Comparison of ENCODE assay signal across 33 cellular contexts in the genomic region with DNA sequence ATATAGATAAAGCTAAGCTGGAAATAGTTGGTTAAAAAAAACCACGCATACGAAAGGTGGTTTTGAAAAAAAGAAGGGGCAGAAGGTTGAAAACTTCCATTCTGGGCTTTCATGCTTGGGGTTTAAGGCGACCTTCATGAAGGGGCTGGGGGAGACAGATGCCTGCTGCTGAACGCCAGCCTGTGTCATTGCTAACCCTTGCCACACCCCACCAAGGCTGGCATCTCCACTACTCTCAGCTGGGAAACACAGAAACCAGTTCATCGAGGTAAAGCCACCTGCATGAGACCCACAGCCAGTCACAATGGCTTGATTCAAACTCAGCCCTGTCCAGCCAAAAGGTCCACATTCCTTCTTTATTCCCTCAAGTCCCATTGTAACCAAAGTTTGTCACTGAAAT.
"Had no signal": no experiment of that assay in that cellular context is flagged by ENCODE, and none has a peak within 500 bp of the region (broad histone marks: within the 10 kb centered on the region; RNA-seq: fewer than 3 reads in every experiment).

No MANE protein-coding gene starts in this region.

- H3K4me3 Mint-ChIP-seq: activated B cell treated with CpG ODN at 0.5 μM for 24 hours; activated CD8-positive, alpha-beta T cell treated with anti-CD3 and anti-CD28 coated beads for 36 hours; activated naive CD8-positive, alpha-beta T cell; activated T-cell treated with anti-CD3 and anti-CD28 coated beads, Interleukin-2, amount 50 U/mL, for 4 hours; activated T-helper 17 cell treated with anti-CD3 and anti-CD28 coated beads, Interleukin-2, amount 50 U/mL, for 72 hours; effector memory CD8-positive, alpha-beta T cell; T-helper 17 cell; T-helper 2 cell treated with Interferon-gamma antibody and Interleukin-4, amounts not matched to agents 5 μg/mL and 100 μg/mL, for 36 hours had no signal

- H3K27me3 Mint-ChIP-seq: activated B cell treated with CpG ODN at 0.5 μM for 24 hours; activated CD8-positive, alpha-beta T cell treated with anti-CD3 and anti-CD28 coated beads for 36 hours; activated naive CD8-positive, alpha-beta T cell; activated T-helper 17 cell treated with anti-CD3 and anti-CD28 coated beads, Interleukin-2, amount 50 U/mL, for 72 hours; effector memory CD8-positive, alpha-beta T cell; T-helper 17 cell had no signal

- H3K4me1 ChIP-seq: gastrocnemius medialis, heart left ventricle had no signal

- H3K9me3 Mint-ChIP-seq: activated B cell treated with CpG ODN at 0.5 μM for 24 hours; activated CD8-positive, alpha-beta T cell treated with anti-CD3 and anti-CD28 coated beads for 36 hours; activated T-cell treated with anti-CD3 and anti-CD28 coated beads, Interleukin-2, amount 50 U/mL, for 4 hours; activated T-helper 17 cell treated with anti-CD3 and anti-CD28 coated beads, Interleukin-2, amount 50 U/mL, for 72 hours; effector memory CD8-positive, alpha-beta T cell had no signal

- H3K27ac Mint-ChIP-seq: activated B cell treated with CpG ODN at 0.5 μM for 24 hours; activated CD8-positive, alpha-beta T cell treated with anti-CD3 and anti-CD28 coated beads for 36 hours; activated naive CD8-positive, alpha-beta T cell; activated T-helper 17 cell treated with anti-CD3 and anti-CD28 coated beads, Interleukin-2, amount 50 U/mL, for 72 hours; effector memory CD8-positive, alpha-beta T cell; T-helper 17 cell; T-helper 2 cell treated with Interferon-gamma antibody and Interleukin-4, amounts not matched to agents 5 μg/mL and 100 μg/mL, for 36 hours had no signal

- H3K4me3 ChIP-seq: gastrocnemius medialis, heart left ventricle had no signal

- ATAC-seq: activated CD4-positive, CD25-positive, alpha-beta regulatory T cell treated with anti-CD3 and anti-CD28 coated beads, Interleukin-2, amount 50 U/mL, for 24 hours; activated CD8-positive, alpha-beta T cell treated with anti-CD3 and anti-CD28 coated beads for 36 hours; activated T-cell treated with anti-CD3 and anti-CD28 coated beads, Interleukin-2, amount 50 U/mL, for 4 hours; activated T-helper 17 cell treated with anti-CD3 and anti-CD28 coated beads, Interleukin-2, amount 50 U/mL, for 72 hours; effector memory CD8-positive, alpha-beta T cell; gastrocnemius medialis; heart left ventricle; T-helper 17 cell had no signal

- H3K4me1 Mint-ChIP-seq: activated B cell treated with CpG ODN at 0.5 μM for 24 hours; activated T-helper 17 cell treated with anti-CD3 and anti-CD28 coated beads, Interleukin-2, amount 50 U/mL, for 72 hours had no signal

- H3K9me3 ChIP-seq: gastrocnemius medialis, heart left ventricle had no signal

- H3K27ac ChIP-seq: epithelial cell of prostate, gastrocnemius medialis, heart left ventricle, WERI-Rb-1 had no signal

- H3K27me3 ChIP-seq: gastrocnemius medialis, heart left ventricle had no signal

- H3K36me3 ChIP-seq: heart left ventricle, WERI-Rb-1 had no signal

- FAIRE-seq: astrocyte, endothelial cell of umbilical vein had no signal

- DNase-seq: activated B cell treated with CpG ODN at 0.5 μM for 24 hours; activated CD4-positive, alpha-beta T cell treated with anti-CD3 and anti-CD28 coated beads for 48 hours; activated CD4-positive, alpha-beta T cell treated with anti-CD3 and anti-CD28 coated beads, Interleukin-2, amount 50 U/mL, for 1 hour; activated CD4-positive, alpha-beta T cell treated with anti-CD3 and anti-CD28 coated beads, Interleukin-2, amount 50 U/mL, for 48 hours; activated CD8-positive, alpha-beta memory T cell treated with anti-CD3 and anti-CD28 coated beads for 24 hours; activated CD8-positive, alpha-beta T cell treated with anti-CD3 and anti-CD28 coated beads for 36 hours; activated effector memory CD4-positive, alpha-beta T cell treated with Interleukin-2 at 50 U/mL for 16 hours; activated gamma-delta T cell treated with Interleukin-2 at 50 U/mL for 16 hours; activated naive CD4-positive, alpha-beta T cell treated with anti-CD3 and anti-CD28 coated beads, Interleukin-2, amount 50 U/mL, for 16 hours; activated naive CD4-positive, alpha-beta T cell treated with Interleukin-2 at 50 U/mL for 16 hours; activated T-cell treated with anti-CD3 and anti-CD28 coated beads, Interleukin-2, amount 50 U/mL, for 4 hours; amniotic stem cell; anterior cingulate cortex; cerebellar nuclear complex; cortex of kidney; dermis blood vessel endothelial cell; effector CD4-positive, alpha-beta T cell; effector memory CD8-positive, alpha-beta T cell; foreskin fibroblast; gastrocnemius medialis; glutamatergic neuron; heart left ventricle; T-helper 1 cell; T-helper 17 cell; T1000; WERI-Rb-1 had no signal
